Comparison of ENCODE assay signal across 14 cellular contexts in the genomic region with DNA sequence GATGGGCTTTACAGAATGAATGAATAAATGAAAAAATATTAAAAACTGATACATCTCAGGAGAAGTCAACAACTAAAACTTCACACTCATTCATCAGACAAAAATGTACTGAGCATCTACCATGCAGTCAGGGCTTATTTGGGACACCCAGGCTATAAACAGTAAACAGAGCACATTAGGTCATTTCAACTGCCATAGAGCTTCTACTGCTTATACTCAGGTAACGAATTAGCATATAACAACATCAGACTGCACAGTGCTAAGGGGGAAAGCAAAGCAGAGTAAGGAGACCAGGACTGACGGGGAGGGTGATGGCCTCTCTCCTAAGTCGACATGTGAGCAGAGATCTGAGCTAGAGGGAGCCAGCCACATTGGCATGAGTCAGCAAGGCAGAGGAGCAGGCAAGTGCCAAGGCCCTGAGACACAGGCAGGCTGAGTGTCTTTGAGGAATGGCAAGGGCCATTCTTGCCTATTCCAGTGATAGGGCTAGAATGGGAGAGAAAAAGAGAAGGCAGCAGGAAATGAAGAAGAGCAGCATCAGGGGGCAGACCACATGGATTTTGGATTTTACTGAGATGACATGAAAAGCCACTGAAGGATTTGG.
A peak's percentile ranks its signal among the peaks of the same experiment; 100 is the strongest.
DNase-seq lines count a peak whose midpoint lies in the region; TF ChIP-seq lines count a peak whose summit lies in the region.
"Had no signal": no experiment of that assay in that cellular context is flagged by ENCODE, and none has a peak within 500 bp of the region (broad histone marks: within the 10 kb centered on the region; RNA-seq: fewer than 3 reads in every experiment).

No MANE protein-coding gene starts in this region.

- dilution Hi-C loops in mammary epithelial cell (cut with HindIII; ENCODE audit: low sequenced_read_pairs): no loop called here

- H3K27ac ChIP-seq in mammary epithelial cell (ENCODE audit: insufficient read depth, low read depth, low read length): no peak overlapping the region

- H3K27ac Mint-ChIP-seq in nephron progenitor cell: peak overlapping the region; percentile 73
- no peak overlapping the region for H3K27ac Mint-ChIP-seq in activated CD4-positive, alpha-beta memory T cell treated with anti-CD3 and anti-CD28 coated beads, Interleukin-2, amount 10 ng/mL, durations not matched to agents 7 days and 5 days
- H3K27ac Mint-ChIP-seq: activated B cell treated with CpG ODN at 0.5 μM for 24 hours; CD4-positive, alpha-beta memory T cell had no signal

- H3K4me2 ChIP-seq in mammary epithelial cell (ENCODE audit: insufficient read depth, low read depth, low read length): no peak overlapping the region

- intact Hi-C loops in mammary epithelial cell (cut with micrococcal nuclease): loop anchor here (10.0 kb wide), 1 partner anchor 951 kb away; a partner anchor contains a TSS

- no peaks in the 10 kb centered on the region for H3K9me3 ChIP-seq in mammary epithelial cell (replicated peaks; ENCODE audit: insufficient read depth, low read length)

- H3K9ac ChIP-seq in mammary epithelial cell (ENCODE audit: insufficient read depth, low read length): no peak overlapping the region

- peaks cover 13% of the 10 kb centered on the region for H3K4me1 Mint-ChIP-seq in nephron progenitor cell
- peaks cover 9% of the 10 kb centered on the region for H3K4me1 Mint-ChIP-seq in activated CD4-positive, alpha-beta memory T cell treated with anti-CD3 and anti-CD28 coated beads, Interleukin-2, amount 10 ng/mL, durations not matched to agents 7 days and 5 days
- H3K4me1 Mint-ChIP-seq: activated B cell treated with CpG ODN at 0.5 μM for 24 hours; CD4-positive, alpha-beta memory T cell had no signal

- no peaks in the 10 kb centered on the region for H3K9me3 Mint-ChIP-seq in nephron progenitor cell
- H3K9me3 Mint-ChIP-seq in activated CD4-positive, alpha-beta memory T cell treated with anti-CD3 and anti-CD28 coated beads, Interleukin-2, amount 10 ng/mL, durations not matched to agents 7 days and 5 days: no peaks in the 10 kb centered on the region
- H3K9me3 Mint-ChIP-seq: activated B cell treated with CpG ODN at 0.5 μM for 24 hours; CD4-positive, alpha-beta memory T cell had no signal

- peaks cover 42% of the 10 kb centered on the region for H3K4me1 ChIP-seq in mammary epithelial cell (ENCODE audit: insufficient read depth, low read length)

- in situ Hi-C loops in mammary epithelial cell (cut with MboI; ENCODE audit: low sequenced_read_pairs in 2 of 2): no loop called here

- no peaks in the 10 kb centered on the region for H3K79me2 ChIP-seq in mammary epithelial cell (ENCODE audit: insufficient read depth, low read length)

- H2AFZ ChIP-seq in mammary epithelial cell (ENCODE audit: low read depth, low read length): peak overlapping the region; percentile 59

- H3K36me3 Mint-ChIP-seq in nephron progenitor cell (ENCODE audit: low read depth): peaks cover 11% of the 10 kb centered on the region
- no peaks in the 10 kb centered on the region for H3K36me3 Mint-ChIP-seq in activated CD4-positive, alpha-beta memory T cell treated with anti-CD3 and anti-CD28 coated beads, Interleukin-2, amount 10 ng/mL, durations not matched to agents 7 days and 5 days (ENCODE audit: low read depth)
- H3K36me3 Mint-ChIP-seq: CD4-positive, alpha-beta memory T cell had no signal

- CTCF ChIA-PET in mammary epithelial cell (lab: Charles Lee; ENCODE audit: low non-redundant PET): no interaction called here
- CTCF ChIA-PET in activated CD4-positive, alpha-beta memory T cell treated with anti-CD3 and anti-CD28 coated beads, Interleukin-2, amount 10 ng/mL, durations not matched to agents 7 days and 5 days (lab: Charles Lee): no interaction called here

- no peak overlapping the region for H3K4me3 ChIP-seq in mammary epithelial cell (replicated peaks in 1 of 3; ENCODE audit: insufficient read depth in 1 of 3, low read depth in 2 of 3, low read length in 3 of 3)

- TF ChIP-seq CTCF in mammary epithelial cell (conservative IDR thresholded peaks at IDR 0.05 in 1 of 2, IDR thresholded peaks at IDR 0.05 in 1 of 2; ENCODE audit: extremely low read depth in 1 of 2, insufficient read depth in 1 of 2, low read depth in 1 of 2, low read length in 2 of 2) (peak in 1 of 2 donors; percentile 1), nephron progenitor cell (IDR thresholded peaks at IDR 0.05) (no peak)

- POLR2A ChIA-PET in activated CD4-positive, alpha-beta memory T cell treated with anti-CD3 and anti-CD28 coated beads, Interleukin-2, amount 10 ng/mL, durations not matched to agents 7 days and 5 days (lab: Charles Lee): no interaction called here

- H3K4me3 Mint-ChIP-seq in nephron progenitor cell: no peak overlapping the region
- H3K4me3 Mint-ChIP-seq in activated CD4-positive, alpha-beta memory T cell treated with anti-CD3 and anti-CD28 coated beads, Interleukin-2, amount 10 ng/mL, durations not matched to agents 7 days and 5 days: no peak overlapping the region
- H3K4me3 Mint-ChIP-seq: activated B cell treated with CpG ODN at 0.5 μM for 24 hours; CD4-positive, alpha-beta memory T cell had no signal

- BruUV-seq in mammary epithelial cell (replicated peaks; lab: Mats Ljungman, UMichigan): no TSS peak

- DNase-seq in EL: peak; percentile 75
- peak; percentile 8 for DNase-seq in LoVo (ENCODE audit: low spot score)
- peak; percentile 32 for DNase-seq in mammary epithelial cell
- DNase-seq in nephron progenitor cell: no peak
- DNase-seq in activated CD4-positive, alpha-beta memory T cell treated with anti-CD3 and anti-CD28 coated beads, Interleukin-2, amount 10 ng/mL, durations not matched to agents 7 days and 5 days: no peak
- DNase-seq in hepatic stellate cell (ENCODE audit: low spot score): no peak
- DNase-seq in activated CD4-positive, alpha-beta T cell treated with anti-CD3 and anti-CD28 coated beads, Interleukin-2, amount 50 U/mL, for 1 hour: no peak
- DNase-seq in NCI-H1694 treated with DMSO at 0.1 percent for 48 hours (lab: John Stamatoyannopoulos, UW): no peak
- DNase-seq: activated B cell treated with CpG ODN at 0.5 μM for 24 hours; aorta; CD4-positive, alpha-beta memory T cell; NCI-H146; NCI-H774; retina had no signal

- H3K27me3 Mint-ChIP-seq in nephron progenitor cell (ENCODE audit: low read depth, poor library complexity): no peaks in the 10 kb centered on the region
- H3K27me3 Mint-ChIP-seq in activated CD4-positive, alpha-beta memory T cell treated with anti-CD3 and anti-CD28 coated beads, Interleukin-2, amount 10 ng/mL, durations not matched to agents 7 days and 5 days: peaks cover 1% of the 10 kb centered on the region
- H3K27me3 Mint-ChIP-seq: activated B cell treated with CpG ODN at 0.5 μM for 24 hours had no signal

- H4K20me1 ChIP-seq in mammary epithelial cell (ENCODE audit: insufficient read depth, low read length): no peaks in the 10 kb centered on the region

- H3K27me3 ChIP-seq in mammary epithelial cell (ENCODE audit: insufficient read depth, low read length): no peaks in the 10 kb centered on the region

- whole genome bisulfite sequencing in mammary epithelial cell (ENCODE audit: low coverage, missing lambda C conversion rate): 63% methylated on average over 3 of the region's 3 CpGs

- no peaks in the 10 kb centered on the region for H3K36me3 ChIP-seq in mammary epithelial cell (ENCODE audit: insufficient read depth, low read length)

Comparison
In these comparisons a context has a peak if more than half of its experiments do, and no peak if none do; other contexts are left out.
1. DNase-seq: peak in EL (single experiment), LoVo (single experiment) and mammary epithelial cell (single experiment); none in nephron progenitor cell (single experiment), activated CD4-positive, alpha-beta memory T cell treated with anti-CD3 and anti-CD28 coated beads, Interleukin-2, amount 10 ng/mL, durations not matched to agents 7 days and 5 days (single experiment), hepatic stellate cell (single experiment), activated CD4-positive, alpha-beta T cell treated with anti-CD3 and anti-CD28 coated beads, Interleukin-2, amount 50 U/mL, for 1 hour (single experiment) and NCI-H1694 treated with DMSO at 0.1 percent for 48 hours (single experiment).